In the genomic region with DNA sequence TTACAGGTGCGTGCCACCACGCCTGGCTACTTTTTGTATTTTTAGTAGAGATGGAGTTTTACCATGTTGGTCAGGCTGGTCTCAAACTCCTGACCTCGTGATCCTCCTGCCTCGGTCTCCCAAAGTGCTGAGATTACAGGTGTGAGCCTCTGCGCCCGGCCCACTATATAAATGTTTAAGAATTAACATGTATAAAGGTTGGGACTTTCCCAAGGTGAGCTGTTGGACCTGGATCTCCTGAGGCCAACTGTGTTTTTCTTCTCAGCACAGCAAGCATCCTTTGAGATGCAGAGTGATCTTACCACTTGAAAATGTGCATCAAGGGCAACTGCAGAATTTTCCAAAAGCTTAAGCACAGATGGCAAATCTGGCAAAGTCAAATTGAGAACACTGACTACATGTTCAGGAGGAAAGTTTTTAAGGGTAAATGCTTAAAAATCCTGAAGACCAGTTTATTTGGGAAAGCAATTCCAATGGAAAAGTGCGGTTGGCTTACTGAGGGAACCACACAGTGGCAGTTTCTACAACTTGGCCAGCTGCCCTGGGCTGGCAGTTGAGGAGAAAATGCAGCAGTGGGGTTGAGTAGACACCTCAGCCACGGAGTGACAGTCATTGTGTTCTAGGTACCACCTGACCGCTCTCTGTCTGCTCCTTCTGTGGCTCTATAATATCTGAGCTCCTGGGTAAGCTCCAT, we compare ENCODE assay signal across 1 cellular context.
TF ChIP-seq lines count a peak whose summit lies in the region.

No MANE protein-coding gene starts in this region.

TF ChIP-seq in IMR-90, 13 proteins besides CTCF, POLR2A, EP300 and RAD21 (continued from another document):
- no peak for TF ChIP-seq MAFK (IDR thresholded peaks at IDR 0.05; ENCODE audit: low read depth, low read length)
- TF ChIP-seq BHLHE40 (IDR thresholded peaks at IDR 0.05; ENCODE audit: low read depth, low read length): no peak
- no peak for TF ChIP-seq NFE2L2 (IDR thresholded peaks at IDR 0.05; ENCODE audit: low read depth, low read length)
- no peak for TF ChIP-seq SMC3 (IDR thresholded peaks at IDR 0.05; ENCODE audit: low read depth, low read length)
- no peak for TF ChIP-seq CEBPB (IDR thresholded peaks at IDR 0.05; ENCODE audit: low read depth, low read length)
- TF ChIP-seq MXI1 (IDR thresholded peaks at IDR 0.05; ENCODE audit: borderline replicate concordance, low read depth, low read length): no peak
- no peak for TF ChIP-seq RCOR1 (IDR thresholded peaks at IDR 0.05; ENCODE audit: insufficient replicate concordance, low read length)
